8 cellular contexts compared by ENCODE assay signal in genomic region chr14:89915114-89915878, GRCh38. TPM values are rescaled to one million over a fixed set of nuclear protein-coding genes. Genes with fewer than 3 reads are reported as not detected.
DNase-seq lines count a peak whose midpoint lies in the region; ATAC-seq and TF ChIP-seq lines count a peak whose summit lies in the region.

No MANE protein-coding gene starts in this region.

- no peak overlapping the region for H3K4me3 ChIP-seq in H7 (ENCODE audit: insufficient read depth, low read depth, low read length)
- H3K4me3 ChIP-seq in coronary artery: no peak overlapping the region
- no peak overlapping the region for H3K4me3 ChIP-seq in lung

- no peak overlapping the region for H3K27ac Mint-ChIP-seq in activated CD4-positive, alpha-beta T cell treated with anti-CD3 and anti-CD28 coated beads, Interleukin-2, amount 10 ng/mL, durations not matched to agents 24 days and 14 days

- H3K27me3 ChIP-seq in H7 (ENCODE audit: control insufficient read depth, insufficient read depth, low read length) (no peaks in the 10 kb centered on the region), lung (ENCODE audit: control insufficient read depth, insufficient read depth) (no peaks in the 10 kb centered on the region)

- H3K36me3 Mint-ChIP-seq in activated CD4-positive, alpha-beta T cell treated with anti-CD3 and anti-CD28 coated beads, Interleukin-2, amount 10 ng/mL, durations not matched to agents 24 days and 14 days (ENCODE audit: low read depth): no peaks in the 10 kb centered on the region

- ATAC-seq in lung (ENCODE audit: insufficient read depth, low FRiP score): peak; percentile 67
- ATAC-seq in GM19397 (IDR thresholded peaks at IDR 0.05; ENCODE audit: unreplicated experiment): no peak

- H3K9me3 ChIP-seq in lung (ENCODE audit: control insufficient read depth in 2 of 2, insufficient read depth in 1 of 2, low read length in 1 of 2): no peaks in the 10 kb centered on the region

- no peaks in the 10 kb centered on the region for H3K4me1 Mint-ChIP-seq in activated CD4-positive, alpha-beta T cell treated with anti-CD3 and anti-CD28 coated beads, Interleukin-2, amount 10 ng/mL, durations not matched to agents 24 days and 14 days

- no peaks in the 10 kb centered on the region for H3K4me1 ChIP-seq in lung (ENCODE audit: control insufficient read depth in 2 of 2, insufficient read depth in 2 of 2, low read length in 2 of 2)

- peaks cover 22% of the 10 kb centered on the region for H3K27me3 Mint-ChIP-seq in activated CD4-positive, alpha-beta T cell treated with anti-CD3 and anti-CD28 coated beads, Interleukin-2, amount 10 ng/mL, durations not matched to agents 24 days and 14 days

- no peaks in the 10 kb centered on the region for H3K36me3 ChIP-seq in H7 (replicated peaks; ENCODE audit: control insufficient read depth, insufficient read depth, low read length)
- H3K36me3 ChIP-seq in lung (ENCODE audit: control insufficient read depth in 2 of 2, insufficient read depth in 2 of 2, low read length in 2 of 2): no peaks in the 10 kb centered on the region

- intact Hi-C loops in activated CD4-positive, alpha-beta T cell treated with anti-CD3 and anti-CD28 coated beads, Interleukin-2, amount 10 ng/mL, durations not matched to agents 24 days and 14 days (cut with micrococcal nuclease): loop anchor here (2.0 to 10.0 kb wide), 4 partner anchors 140 to 1248 kb away; no protein-coding TSS in a partner anchor

- no peaks in the 10 kb centered on the region for H3K9me3 Mint-ChIP-seq in activated CD4-positive, alpha-beta T cell treated with anti-CD3 and anti-CD28 coated beads, Interleukin-2, amount 10 ng/mL, durations not matched to agents 24 days and 14 days

- WGBS in lung, 2 donors: 18 to 20% methylated on average over 6 of the region's 6 CpGs

- H3K27ac ChIP-seq in C4-2B (no peak overlapping the region), coronary artery (no peak overlapping the region), lung (ENCODE audit: low read depth in 1 of 2, low read length in 1 of 2) (no peak overlapping the region)

- peak; percentile 18 for DNase-seq in H7
- peak; percentile 61 to 77 for DNase-seq in NCI-H524 (lab: John Stamatoyannopoulos, UW)
- peak; percentile 88 for DNase-seq in activated CD4-positive, alpha-beta T cell treated with anti-CD3 and anti-CD28 coated beads, Interleukin-2, amount 10 ng/mL, durations not matched to agents 24 days and 14 days
- no peak for DNase-seq in coronary artery (ENCODE audit: low spot score)
- DNase-seq in lung (ENCODE audit: low spot score): peak; percentile 45
- DNase-seq in stimulated activated CD8-positive, alpha-beta memory T cell treated with anti-CD3 and anti-CD28 coated beads, Interleukin-15, amount 100 ng/mL, for 48 hours (ENCODE audit: low read depth in 2 of 2): peak; percentile 14 to 21

- TF ChIP-seq CTCF in C4-2B (conservative IDR thresholded peaks at IDR 0.05) (peak; percentile 95), coronary artery (IDR thresholded peaks at IDR 0.05) (peak; percentile 79), lung (IDR thresholded peaks at IDR 0.05; ENCODE audit: control extremely low read depth, extremely low read depth) (peak; percentile 82)

- H3K4me3 Mint-ChIP-seq in activated CD4-positive, alpha-beta T cell treated with anti-CD3 and anti-CD28 coated beads, Interleukin-2, amount 10 ng/mL, durations not matched to agents 24 days and 14 days: no peak overlapping the region

RNA-seq across cellular contexts. Expression of gene EFCAB11, which starts 39.2 kb away (rescaled TPM):
- 9.8 and 10.8 TPM in 2 replicates for total RNA-seq in H7 (2014; rRNA removed; shearing (Covaris generic))
- 6.8 and 7.8 TPM in 2 replicates for total RNA-seq in activated CD4-positive, alpha-beta T cell treated with anti-CD3 and anti-CD28 coated beads, Interleukin-2, amount 10 ng/mL, durations not matched to agents 24 days and 14 days
- total RNA-seq in lung: 10 to 100 TPM in 1 of 2 donors, 1 to 10 TPM in 1; 8.1 to 13.0 TPM
- polyA plus RNA-seq in lung: 1 to 10 TPM; 2.9 to 4.2 TPM

RNA-seq across cellular contexts. Expression of gene TDP1, which starts 40.4 kb away (rescaled TPM):
- 59.5 and 75.4 TPM in 2 replicates for total RNA-seq in H7 (2014; rRNA removed; shearing (Covaris generic))
- 75.6 and 77.8 TPM in 2 replicates for total RNA-seq in activated CD4-positive, alpha-beta T cell treated with anti-CD3 and anti-CD28 coated beads, Interleukin-2, amount 10 ng/mL, durations not matched to agents 24 days and 14 days
- 10 to 100 TPM; 10.3 to 23.6 TPM for total RNA-seq in lung
- 1 to 10 TPM; 2.1 to 6.7 TPM for polyA plus RNA-seq in lung
